ENCODE assay signal across 18 cellular contexts in genomic region chr12:70247653-70248199, GRCh38. TPM values are rescaled to one million over a fixed set of nuclear protein-coding genes. Genes with fewer than 3 reads are reported as not detected.
DNase-seq lines count a peak whose midpoint lies in the region; ATAC-seq, FAIRE-seq and TF ChIP-seq lines count a peak whose summit lies in the region.
"Had no signal": no experiment of that assay in that cellular context is flagged by ENCODE, and none has a peak within 500 bp of the region (broad histone marks: within the 10 kb centered on the region; RNA-seq: fewer than 3 reads in every experiment).

No MANE protein-coding gene starts in this region.

- H3K27me3 ChIP-seq in Loucy (ENCODE audit: insufficient read depth, low read length, poor library complexity, severe bottlenecking): no peaks in the 10 kb centered on the region
- H3K27me3 ChIP-seq: colonic mucosa, hepatocyte had no signal

- no peak for FAIRE-seq in GM12891 (lab: Jason Lieb, UNC)

- H3K9me2 ChIP-seq in Loucy (replicated peaks; ENCODE audit: low read depth, low read length): no peaks in the 10 kb centered on the region

- CTCF ChIA-PET in activated CD8-positive, alpha-beta T cell treated with anti-CD3 and anti-CD28 coated beads for 36 hours (lab: Charles Lee): no interaction called here
- CTCF ChIA-PET in activated CD8-positive, alpha-beta T cell treated with anti-CD3 and anti-CD28 coated beads, Interleukin-2, amount 10 ng/mL, durations not matched to agents 7 days and 5 days (lab: Charles Lee): no interaction called here

- no peaks in the 10 kb centered on the region for H3K36me3 ChIP-seq in Loucy (ENCODE audit: insufficient read depth, low read length)
- H3K36me3 ChIP-seq: colonic mucosa had no signal

- H2AFZ ChIP-seq in Loucy (ENCODE audit: low read length): no peak overlapping the region
- H2AFZ ChIP-seq: hepatocyte had no signal

- H3K4me2 ChIP-seq in Loucy (ENCODE audit: low read depth, low read length, poor library complexity, severe bottlenecking): peak overlapping the region; percentile 100

- intact Hi-C loops in activated CD8-positive, alpha-beta T cell treated with anti-CD3 and anti-CD28 coated beads for 36 hours (cut with micrococcal nuclease): no loop called here

- no peak for ATAC-seq in activated CD8-positive, alpha-beta T cell treated with anti-CD3 and anti-CD28 coated beads for 36 hours
- no peak for ATAC-seq in activated CD8-positive, alpha-beta T cell treated with anti-CD3 and anti-CD28 coated beads, Interleukin-2, amount 10 ng/mL, durations not matched to agents 7 days and 5 days
- ATAC-seq in HG02885 (IDR thresholded peaks at IDR 0.05; ENCODE audit: poor library complexity, unreplicated experiment): no peak
- ATAC-seq: left colon, SK-N-SH treated with all-trans-retinoic acid at 6 μM for 48 hours had no signal

- peaks cover 62% of the 10 kb centered on the region for H3K4me1 ChIP-seq in Loucy (ENCODE audit: insufficient read depth, low read length, poor library complexity, severe bottlenecking)

- H3K9me3 ChIP-seq in Loucy (ENCODE audit: insufficient read depth, low read depth, low read length): no peaks in the 10 kb centered on the region
- H3K9me3 ChIP-seq: colonic mucosa had no signal

- no peak overlapping the region for H3K4me3 Mint-ChIP-seq in activated CD8-positive, alpha-beta T cell treated with anti-CD3 and anti-CD28 coated beads for 36 hours
- no peak overlapping the region for H3K4me3 Mint-ChIP-seq in activated CD8-positive, alpha-beta T cell treated with anti-CD3 and anti-CD28 coated beads, Interleukin-2, amount 10 ng/mL, durations not matched to agents 7 days and 5 days
- no peak overlapping the region for H3K4me3 Mint-ChIP-seq in progenitor cell of endocrine pancreas (ENCODE audit: low read depth)

- H3K79me2 ChIP-seq in Loucy (ENCODE audit: insufficient read depth, low read length): peaks cover 94% of the 10 kb centered on the region

- peak overlapping the region; percentile 94 for H3K9ac ChIP-seq in Loucy (ENCODE audit: low read depth, low read length, poor library complexity, severe bottlenecking)

- peak overlapping the region; percentile 53 for H3K27ac Mint-ChIP-seq in activated CD8-positive, alpha-beta T cell treated with anti-CD3 and anti-CD28 coated beads for 36 hours
- H3K27ac Mint-ChIP-seq in activated CD8-positive, alpha-beta T cell treated with anti-CD3 and anti-CD28 coated beads, Interleukin-2, amount 10 ng/mL, durations not matched to agents 7 days and 5 days: no peak overlapping the region
- H3K27ac Mint-ChIP-seq in progenitor cell of endocrine pancreas: peak overlapping the region; percentile 29

- H3F3A ChIP-seq in Loucy (ENCODE audit: low read depth): no peaks in the 10 kb centered on the region

- POLR2A ChIA-PET in activated CD8-positive, alpha-beta T cell treated with anti-CD3 and anti-CD28 coated beads for 36 hours (lab: Charles Lee): no interaction called here
- POLR2A ChIA-PET in activated CD8-positive, alpha-beta T cell treated with anti-CD3 and anti-CD28 coated beads, Interleukin-2, amount 10 ng/mL, durations not matched to agents 7 days and 5 days (lab: Charles Lee): no interaction called here

- TF ChIP-seq POLR2A in GM12891 (IDR thresholded peaks at IDR 0.05; ENCODE audit: low read depth, low read length): no peak

- no peak for TF ChIP-seq CTCF in activated CD8-positive, alpha-beta T cell treated with anti-CD3 and anti-CD28 coated beads for 36 hours (IDR thresholded peaks at IDR 0.05)
- TF ChIP-seq CTCF in Loucy (conservative IDR thresholded peaks at IDR 0.05; ENCODE audit: low read length) (no peak), progenitor cell of endocrine pancreas (IDR thresholded peaks at IDR 0.05; ENCODE audit: unreplicated experiment) (no peak)

- no peak for DNase-seq in activated CD8-positive, alpha-beta T cell treated with anti-CD3 and anti-CD28 coated beads for 36 hours
- DNase-seq in activated CD8-positive, alpha-beta T cell treated with anti-CD3 and anti-CD28 coated beads, Interleukin-2, amount 10 ng/mL, durations not matched to agents 7 days and 5 days: no peak
- peak; percentile 25 for DNase-seq in dermis blood vessel endothelial cell
- no peak for DNase-seq in progenitor cell of endocrine pancreas (ENCODE audit: low spot score, unreplicated experiment)
- no peak for DNase-seq in GM12891 (ENCODE audit: insufficient read length, low spot score)
- DNase-seq in SW480 (ENCODE audit: low spot score): no peak
- DNase-seq: activated CD8-positive, alpha-beta memory T cell treated with anti-CD3 and anti-CD28 coated beads, Interleukin-2, amount 50 U/mL, for 48 hours; COR-L47; GF-D8; NCI-H1092 treated with DMSO at 0.1 percent for 48 hours; NCI-H2227 treated with DMSO at 0.1 percent for 48 hours; stimulated activated CD4-positive, alpha-beta T cell treated with anti-CD3 and anti-CD28 coated beads, Interleukin-2, amount 100 ng/mL, for 24 hours had no signal

- H3K4me1 Mint-ChIP-seq in activated CD8-positive, alpha-beta T cell treated with anti-CD3 and anti-CD28 coated beads for 36 hours (ENCODE audit: low read depth): peaks cover 70% of the 10 kb centered on the region
- peaks cover 51% of the 10 kb centered on the region for H3K4me1 Mint-ChIP-seq in activated CD8-positive, alpha-beta T cell treated with anti-CD3 and anti-CD28 coated beads, Interleukin-2, amount 10 ng/mL, durations not matched to agents 7 days and 5 days (ENCODE audit: low read depth)
- peaks cover 44% of the 10 kb centered on the region for H3K4me1 Mint-ChIP-seq in progenitor cell of endocrine pancreas (ENCODE audit: low read depth)

- H3K4me3 ChIP-seq in Loucy (ENCODE audit: low read length, poor library complexity, severe bottlenecking): peak overlapping the region; percentile 98
- H3K4me3 ChIP-seq: colonic mucosa, hepatocyte had no signal

- peaks cover 21% of the 10 kb centered on the region for H3K36me3 Mint-ChIP-seq in activated CD8-positive, alpha-beta T cell treated with anti-CD3 and anti-CD28 coated beads for 36 hours (ENCODE audit: low read depth)
- H3K36me3 Mint-ChIP-seq in activated CD8-positive, alpha-beta T cell treated with anti-CD3 and anti-CD28 coated beads, Interleukin-2, amount 10 ng/mL, durations not matched to agents 7 days and 5 days (ENCODE audit: low read depth): peaks cover 36% of the 10 kb centered on the region
- H3K36me3 Mint-ChIP-seq in progenitor cell of endocrine pancreas (ENCODE audit: insufficient read depth): peaks cover 2% of the 10 kb centered on the region

- no peaks in the 10 kb centered on the region for H3K27me3 Mint-ChIP-seq in activated CD8-positive, alpha-beta T cell treated with anti-CD3 and anti-CD28 coated beads for 36 hours
- H3K27me3 Mint-ChIP-seq in activated CD8-positive, alpha-beta T cell treated with anti-CD3 and anti-CD28 coated beads, Interleukin-2, amount 10 ng/mL, durations not matched to agents 7 days and 5 days (ENCODE audit: low read depth): no peaks in the 10 kb centered on the region
- H3K27me3 Mint-ChIP-seq in progenitor cell of endocrine pancreas: no peaks in the 10 kb centered on the region

- H4K20me1 ChIP-seq in Loucy (ENCODE audit: insufficient read depth, low read length, poor library complexity, severe bottlenecking): peaks cover 90% of the 10 kb centered on the region

- H3K9me3 Mint-ChIP-seq in activated CD8-positive, alpha-beta T cell treated with anti-CD3 and anti-CD28 coated beads for 36 hours: no peaks in the 10 kb centered on the region
- H3K9me3 Mint-ChIP-seq in activated CD8-positive, alpha-beta T cell treated with anti-CD3 and anti-CD28 coated beads, Interleukin-2, amount 10 ng/mL, durations not matched to agents 7 days and 5 days (ENCODE audit: insufficient read depth): no peaks in the 10 kb centered on the region
- H3K9me3 Mint-ChIP-seq in progenitor cell of endocrine pancreas (ENCODE audit: low read depth): no peaks in the 10 kb centered on the region

TF ChIP-seq in GM12891, 5 proteins besides CTCF, POLR2A, EP300 and RAD21:
- no peak for TF ChIP-seq POU2F2 (IDR thresholded peaks at IDR 0.05; ENCODE audit: low read depth, low read length)
- TF ChIP-seq TAF1 (IDR thresholded peaks at IDR 0.05; ENCODE audit: low read depth, low read length): no peak
- no peak for TF ChIP-seq SPI1 (IDR thresholded peaks at IDR 0.05; ENCODE audit: low read depth, low read length)
- TF ChIP-seq POLR2AphosphoS5 (IDR thresholded peaks at IDR 0.05; ENCODE audit: low read depth, low read length): no peak
- TF ChIP-seq PAX5 (IDR thresholded peaks at IDR 0.05; ENCODE audit: insufficient read depth, low read length, severe bottlenecking): no peak

RNA-seq across cellular contexts. Expression of gene CNOT2, which starts 4.5 kb away (rescaled TPM):
- 10 to 100 TPM; 67.9 to 69.0 TPM for total RNA-seq in activated CD8-positive, alpha-beta T cell treated with anti-CD3 and anti-CD28 coated beads for 36 hours
- total RNA-seq in activated CD8-positive, alpha-beta T cell treated with anti-CD3 and anti-CD28 coated beads, Interleukin-2, amount 10 ng/mL, durations not matched to agents 7 days and 5 days: 10 to 100 TPM; 76.2 to 78.2 TPM
- total RNA-seq in dermis blood vessel endothelial cell (179 and 198 TPM in 2 replicates), progenitor cell of endocrine pancreas (127 and 128 TPM in 2 replicates)
- polyA plus RNA-seq in GM12891 (2012; ENCODE audit: low read depth, missing spikeins): 48.8 TPM
